8 cellular contexts compared by ENCODE assay signal in genomic region chr12:9647825-9648700, GRCh38. TPM values are rescaled to one million over a fixed set of nuclear protein-coding genes. Genes with fewer than 3 reads are reported as not detected.
DNase-seq lines count a peak whose midpoint lies in the region; ATAC-seq and TF ChIP-seq lines count a peak whose summit lies in the region.

No MANE protein-coding gene starts in this region.

- H3K9me3 Mint-ChIP-seq in activated T-cell treated with anti-CD3 and anti-CD28 coated beads, Interleukin-2, amount 50 U/mL, for 72 hours: peaks cover 7 to 9% of the 10 kb centered on the region in 2 donors
- peaks cover 0 to 17% (median 9%) of the 10 kb centered on the region in 9 donors for H3K9me3 Mint-ChIP-seq in naive thymus-derived CD8-positive, alpha-beta T cell

- H3K36me3 ChIP-seq in Panc1 (ENCODE audit: control insufficient read depth, insufficient read depth, low read length) (no peaks in the 10 kb centered on the region), fibroblast of lung (ENCODE audit: control insufficient read depth, insufficient read depth, low read length) (no peaks in the 10 kb centered on the region)

- ATAC-seq in GM21423 (IDR thresholded peaks at IDR 0.05; ENCODE audit: unreplicated experiment) (peak; percentile 68), Panc1 (peak; percentile 93)
- ATAC-seq in activated T-cell treated with anti-CD3 and anti-CD28 coated beads, Interleukin-2, amount 50 U/mL, for 72 hours (replicated peaks in 1 of 2): peak; percentile 75 to 80
- ATAC-seq in naive thymus-derived CD8-positive, alpha-beta T cell: peak; percentile 72 to 75

- CTCF ChIA-PET in Panc1 (lab: Charles Lee): no interaction called here

- H3K27ac Mint-ChIP-seq in activated T-cell treated with anti-CD3 and anti-CD28 coated beads, Interleukin-2, amount 50 U/mL, for 72 hours: peak overlapping the region; percentile 97
- peak overlapping the region; percentile 96 to 99 (median 98) for H3K27ac Mint-ChIP-seq in naive thymus-derived CD8-positive, alpha-beta T cell

- no TSS peak for BruUV-seq in Panc1 (replicated peaks; lab: Mats Ljungman, UMichigan)

- H3K27me3 Mint-ChIP-seq in activated T-cell treated with anti-CD3 and anti-CD28 coated beads, Interleukin-2, amount 50 U/mL, for 72 hours (ENCODE audit: low read depth): no peaks in the 10 kb centered on the region
- peaks cover 0 to 2% (median 0%) of the 10 kb centered on the region in 5 donors for H3K27me3 Mint-ChIP-seq in naive thymus-derived CD8-positive, alpha-beta T cell

- H3K27ac ChIP-seq in Panc1 (ENCODE audit: low read length): peak overlapping the region; percentile 87
- H3K27ac ChIP-seq in fibroblast of lung (ENCODE audit: insufficient read depth, low read length): peak overlapping the region; percentile 77

- DNase-seq in DMS 273 treated with DMSO at 0.1 percent for 48 hours (lab: John Stamatoyannopoulos, UW): peak; percentile 55
- peak in 69 of 76 experiments; percentile 13 to 82 (median 65) for DNase-seq in HUDEP-2 (lab: John Stamatoyannopoulos, UW; ENCODE audit: unreplicated experiment in 76 of 76)
- DNase-seq in Panc1 (ENCODE audit: low read depth, low spot score): no peak
- DNase-seq in activated T-cell treated with anti-CD3 and anti-CD28 coated beads, Interleukin-2, amount 50 U/mL, for 72 hours: peak; percentile 96 to 98
- DNase-seq in fibroblast of lung (ENCODE audit: low read depth in 2 of 2): peak; percentile 72 to 83
- peak; percentile 81 to 97 (median 92) for DNase-seq in naive thymus-derived CD8-positive, alpha-beta T cell
- DNase-seq in stimulated activated naive CD4-positive, alpha-beta T cell (lab: John Stamatoyannopoulos, UW): peak; percentile 76 to 97 (median 88)

- H3K4me2 ChIP-seq in fibroblast of lung (ENCODE audit: extremely low read depth, insufficient read depth, low read length): peak overlapping the region; percentile 99

- H3K9ac ChIP-seq in fibroblast of lung (ENCODE audit: insufficient read depth, low read length): peak overlapping the region; percentile 73

- POLR2A ChIA-PET in Panc1 (lab: Charles Lee): no interaction called here
- POLR2A ChIA-PET in naive thymus-derived CD8-positive, alpha-beta T cell (lab: Charles Lee): interaction anchor here (0.6 to 17.2 kb wide), 25 partner anchors 9 to 1621 kb away, joined by 3 to 547 read pairs (median 7); partner anchors contain the start of genes CD69, CLEC2B and CLEC2D

- H3K4me3 Mint-ChIP-seq in activated T-cell treated with anti-CD3 and anti-CD28 coated beads, Interleukin-2, amount 50 U/mL, for 72 hours: peak overlapping the region; percentile 97 to 99
- peak overlapping the region; percentile 94 to 100 (median 98) for H3K4me3 Mint-ChIP-seq in naive thymus-derived CD8-positive, alpha-beta T cell

- H3K36me3 Mint-ChIP-seq in activated T-cell treated with anti-CD3 and anti-CD28 coated beads, Interleukin-2, amount 50 U/mL, for 72 hours (ENCODE audit: insufficient read depth in 2 of 2): peaks cover 30 to 52% of the 10 kb centered on the region in 2 donors
- H3K36me3 Mint-ChIP-seq in naive thymus-derived CD8-positive, alpha-beta T cell: peaks cover 19 to 31% (median 29%) of the 10 kb centered on the region in 3 donors

- H3K4me1 ChIP-seq in Panc1 (ENCODE audit: control insufficient read depth, insufficient read depth, low read length) (peaks cover 7% of the 10 kb centered on the region; the same call in 1 of the 2 replicates), fibroblast of lung (ENCODE audit: control insufficient read depth, extremely low read depth, insufficient read depth, low read length) (peaks cover 7% of the 10 kb centered on the region)

- H3K27me3 ChIP-seq in Panc1 (ENCODE audit: control insufficient read depth, insufficient read depth, low read length): no peaks in the 10 kb centered on the region
- H3K27me3 ChIP-seq in fibroblast of lung (ENCODE audit: control insufficient read depth, insufficient read depth, low read length): no peaks in the 10 kb centered on the region

- in situ Hi-C loops in Panc1 (cut with HindIII; ENCODE audit: low pct_unique_long_range_greater_than_20kb, low sequenced_read_pairs): no loop called here

- H3K9me3 ChIP-seq in Panc1 (ENCODE audit: control insufficient read depth, insufficient read depth, low read depth, low read length) (no peaks in the 10 kb centered on the region), fibroblast of lung (ENCODE audit: control insufficient read depth, insufficient read depth, low read depth, low read length) (no peaks in the 10 kb centered on the region)

- intact Hi-C loops in Panc1 (cut with micrococcal nuclease; ENCODE audit: unreplicated experiment): no loop called here

- H3K4me3 ChIP-seq in Panc1 (ENCODE audit: low read depth in 2 of 2, low read length in 2 of 2) (peak overlapping the region; percentile 74 to 77), fibroblast of lung (replicated peaks in 1 of 4; ENCODE audit: control extremely low read depth in 1 of 4, insufficient read depth in 1 of 4, low read depth in 3 of 4, low read length in 4 of 4) (peak overlapping the region; percentile 65 to 92 (median 84))

- H4K20me1 ChIP-seq in fibroblast of lung (ENCODE audit: control insufficient read depth, extremely low read depth, insufficient read depth, low read length): no peaks in the 10 kb centered on the region

- peak overlapping the region; percentile 88 for H2AFZ ChIP-seq in fibroblast of lung (ENCODE audit: low read length)

- H3K4me1 Mint-ChIP-seq in activated T-cell treated with anti-CD3 and anti-CD28 coated beads, Interleukin-2, amount 50 U/mL, for 72 hours (ENCODE audit: low read depth): peaks cover 61% of the 10 kb centered on the region
- peaks cover 26 to 67% (median 46%) of the 10 kb centered on the region in 4 donors for H3K4me1 Mint-ChIP-seq in naive thymus-derived CD8-positive, alpha-beta T cell

- peaks cover 13% of the 10 kb centered on the region for H3K79me2 ChIP-seq in fibroblast of lung (ENCODE audit: control insufficient read depth, insufficient read depth, low read length)

- TF ChIP-seq CTCF in Panc1 (IDR thresholded peaks at IDR 0.05) (no peak), fibroblast of lung (conservative IDR thresholded peaks at IDR 0.05 in 1 of 2, IDR thresholded peaks at IDR 0.05 in 1 of 2; ENCODE audit: low read depth in 1 of 2, low read length in 2 of 2) (no peak)

RNA-seq across cellular contexts. Expression of gene CLEC2D, which starts 21.4 kb away (rescaled TPM):
- total RNA-seq in Panc1 (2021; ENCODE audit: unreplicated experiment): 2.3 TPM
- 0.67 TPM for polyA plus RNA-seq in Panc1 (2012; ENCODE audit: insufficient read length)
- total RNA-seq in activated T-cell treated with anti-CD3 and anti-CD28 coated beads, Interleukin-2, amount 50 U/mL, for 72 hours: 100 to 1,000 TPM; 269 to 293 TPM
- total RNA-seq in fibroblast of lung: 3.6 and 5.1 TPM in 2 replicates
- 0.67 and 2.5 TPM in 2 replicates for polyA plus RNA-seq in fibroblast of lung
- polyA plus RNA-seq in fibroblast of lung (2012): 0.20 and 0.82 TPM in 2 replicates
- not detected in 2 replicates for polyA minus RNA-seq in fibroblast of lung (ENCODE audit: low replicate concordance)
- total RNA-seq in naive thymus-derived CD8-positive, alpha-beta T cell: 100 to 1,000 TPM; 433 to 438 TPM
- 100 to 1,000 TPM; 315 to 389 (median 329) TPM for polyA plus RNA-seq in naive thymus-derived CD8-positive, alpha-beta T cell

RNA-seq across cellular contexts. Expression of gene KLRB1, which starts 40.3 kb away (rescaled TPM):
- total RNA-seq in Panc1 (2021; ENCODE audit: unreplicated experiment): not detected
- polyA plus RNA-seq in Panc1 (2012; ENCODE audit: insufficient read length): not detected
- total RNA-seq in activated T-cell treated with anti-CD3 and anti-CD28 coated beads, Interleukin-2, amount 50 U/mL, for 72 hours: 1 to 10 TPM in 1 of 2 donors, under 1 TPM in 1; 0.89 to 3.0 TPM
- not detected in 2 replicates for total RNA-seq in fibroblast of lung
- polyA plus RNA-seq in fibroblast of lung: not detected in 2 replicates
- not detected in 2 replicates for polyA plus RNA-seq in fibroblast of lung (2012)
- polyA minus RNA-seq in fibroblast of lung (ENCODE audit: low replicate concordance): not detected in 2 replicates
- total RNA-seq in naive thymus-derived CD8-positive, alpha-beta T cell: 1 to 10 TPM; 1.6 TPM
- polyA plus RNA-seq in naive thymus-derived CD8-positive, alpha-beta T cell: 10 to 100 TPM in 1 of 3 donors, under 1 TPM in 2; 0.58 to 41.2 (median 0.95) TPM

Comparison
In these comparisons a context has a peak if more than half of its experiments do, and no peak if none do; other contexts are left out.
1. RNA of gene CLEC2D, which starts 21.4 kb away (total RNA-seq): 433 to 438 TPM in naive thymus-derived CD8-positive, alpha-beta T cell and 269 to 293 TPM in activated T-cell treated with anti-CD3 and anti-CD28 coated beads, Interleukin-2, amount 50 U/mL, for 72 hours; 3.6 to 5.1 TPM in fibroblast of lung and 2.3 TPM in Panc1 (single experiment); every median in the first group is over 10 times any median in the second.
2. Peak in every context shown above with its lines, with median percentiles within 50 percentile points of each other: ATAC-seq.